28 cellular contexts compared by ENCODE assay signal in genomic region chr6:168152306-168152963, GRCh38.
DNase-seq lines count a peak whose midpoint lies in the region; FAIRE-seq and TF ChIP-seq lines count a peak whose summit lies in the region.
"Had no signal": no experiment of that assay in that cellular context is flagged by ENCODE, and none has a peak within 500 bp of the region (broad histone marks: within the 10 kb centered on the region; RNA-seq: fewer than 3 reads in every experiment).

No MANE protein-coding gene starts in this region.

- no peak for TF ChIP-seq CTCF in VCaP (conservative IDR thresholded peaks at IDR 0.05)
- TF ChIP-seq CTCF in fibroblast of villous mesenchyme (IDR thresholded peaks at IDR 0.05; ENCODE audit: insufficient read depth, low read depth, low read length) = no peak
- TF ChIP-seq CTCF in osteocyte (IDR thresholded peaks at IDR 0.05) = no peak

- no peak overlapping the region for H3K4me3 Mint-ChIP-seq in osteocyte (ENCODE audit: unreplicated experiment)
- H3K4me3 Mint-ChIP-seq: activated naive CD4-positive, alpha-beta T cell treated with anti-CD3 and anti-CD28 coated beads, Interleukin-2, amount 10 ng/mL, durations not matched to agents 7 days and 5 days; activated T-helper 1 cell treated with anti-CD3 and anti-CD28 coated beads, Interleukin-12 subunit alpha, Interleukin-12 subunit beta, Interleukin-2, Interleukin-4 antibody, amounts not matched to agents 30 ng/mL and 10 ng/mL and 1 ng/mL, durations not matched to agents 14 hours and 24 hours and 36 hours; central memory CD8-positive, alpha-beta T cell; memory B cell; stimulated activated naive CD8-positive, alpha-beta T cell treated with anti-CD3 and anti-CD28 coated beads, Interleukin-15, amount 100 ng/mL, for 72 hours; WTC11 had no signal

- DNase-seq in GM04504 (ENCODE audit: low read depth) (peak; percentile 32), fibroblast of villous mesenchyme (ENCODE audit: low read depth) (peak; percentile 33), osteocyte (ENCODE audit: extremely low spot score, unreplicated experiment) (peak; percentile 53), ACHN (no peak), G401 (ENCODE audit: low spot score) (no peak), GM19239 (ENCODE audit: insufficient read length, low spot score) (no peak)
- DNase-seq: activated naive CD4-positive, alpha-beta T cell treated with anti-CD3 and anti-CD28 coated beads, Interleukin-2, amount 10 ng/mL, durations not matched to agents 7 days and 5 days; adrenal gland; body of pancreas; dermis blood vessel endothelial cell; DMS 273 treated with DMSO at 0.1 percent for 48 hours; left lung; NCI-H1048; NCI-H1694; NCI-H2171; NCI-H510A; right lobe of liver; stimulated activated CD8-positive, alpha-beta memory T cell treated with anti-CD3 and anti-CD28 coated beads, Interleukin-4, amount 100 ng/mL, for 48 hours; stimulated activated naive CD8-positive, alpha-beta T cell treated with anti-CD3 and anti-CD28 coated beads, Interleukin-15, amount 100 ng/mL, for 72 hours had no signal

- peak overlapping the region; percentile 44; the same call in 1 of the 2 replicates for H3K27ac ChIP-seq in VCaP
- H3K27ac ChIP-seq: adrenal gland, body of pancreas, left lung, neutrophil, right lobe of liver, thoracic aorta had no signal

- no peak for FAIRE-seq in GM19239 (lab: Jason Lieb, UNC)
- FAIRE-seq: urothelium cell line had no signal

- no peaks in the 10 kb centered on the region for H3K36me3 Mint-ChIP-seq in osteocyte (ENCODE audit: unreplicated experiment)
- H3K36me3 Mint-ChIP-seq: activated naive CD4-positive, alpha-beta T cell treated with anti-CD3 and anti-CD28 coated beads, Interleukin-2, amount 10 ng/mL, durations not matched to agents 7 days and 5 days; memory B cell; WTC11 had no signal

- peak overlapping the region; percentile 47 for H3K27ac Mint-ChIP-seq in osteocyte (ENCODE audit: unreplicated experiment)
- H3K27ac Mint-ChIP-seq: activated naive CD4-positive, alpha-beta T cell treated with anti-CD3 and anti-CD28 coated beads, Interleukin-2, amount 10 ng/mL, durations not matched to agents 7 days and 5 days; activated T-helper 1 cell treated with anti-CD3 and anti-CD28 coated beads, Interleukin-12 subunit alpha, Interleukin-12 subunit beta, Interleukin-2, Interleukin-4 antibody, amounts not matched to agents 30 ng/mL and 10 ng/mL and 1 ng/mL, durations not matched to agents 14 hours and 24 hours and 36 hours; memory B cell; progenitor cell of endocrine pancreas; stimulated activated naive CD8-positive, alpha-beta T cell treated with anti-CD3 and anti-CD28 coated beads, Interleukin-15, amount 100 ng/mL, for 72 hours; WTC11 had no signal

- no peaks in the 10 kb centered on the region for H3K9me3 Mint-ChIP-seq in osteocyte (ENCODE audit: unreplicated experiment)
- H3K9me3 Mint-ChIP-seq: activated naive CD4-positive, alpha-beta T cell treated with anti-CD3 and anti-CD28 coated beads, Interleukin-2, amount 10 ng/mL, durations not matched to agents 7 days and 5 days; activated T-helper 1 cell treated with anti-CD3 and anti-CD28 coated beads, Interleukin-12 subunit alpha, Interleukin-12 subunit beta, Interleukin-2, Interleukin-4 antibody, amounts not matched to agents 30 ng/mL and 10 ng/mL and 1 ng/mL, durations not matched to agents 14 hours and 24 hours and 36 hours; central memory CD8-positive, alpha-beta T cell; memory B cell; stimulated activated naive CD8-positive, alpha-beta T cell treated with anti-CD3 and anti-CD28 coated beads, Interleukin-15, amount 100 ng/mL, for 72 hours; WTC11 had no signal

- no peak overlapping the region for H3K4me3 ChIP-seq in fibroblast of villous mesenchyme (ENCODE audit: low read depth, low read length)
- H3K4me3 ChIP-seq: adrenal gland, body of pancreas, left lung, right lobe of liver, thoracic aorta had no signal

- in situ Hi-C loops in ACHN (cut with HindIII; ENCODE audit: low pct_ligation_motif_present, low pct_unique_long_range_greater_than_20kb, low sequenced_read_pairs) (no loop called here), G401 (cut with HindIII; ENCODE audit: low sequenced_read_pairs) (no loop called here)

- peaks cover 63% of the 10 kb centered on the region for H3K4me1 Mint-ChIP-seq in osteocyte (ENCODE audit: unreplicated experiment)
- H3K4me1 Mint-ChIP-seq: activated naive CD4-positive, alpha-beta T cell treated with anti-CD3 and anti-CD28 coated beads, Interleukin-2, amount 10 ng/mL, durations not matched to agents 7 days and 5 days; central memory CD8-positive, alpha-beta T cell; memory B cell; stimulated activated naive CD8-positive, alpha-beta T cell treated with anti-CD3 and anti-CD28 coated beads, Interleukin-15, amount 100 ng/mL, for 72 hours had no signal

- no peaks in the 10 kb centered on the region for H3K27me3 Mint-ChIP-seq in osteocyte (ENCODE audit: unreplicated experiment)

Comparison
In these comparisons a context has a peak if more than half of its experiments do, and no peak if none do; other contexts are left out.
1. DNase-seq: peak in GM04504 (single experiment), fibroblast of villous mesenchyme (single experiment) and osteocyte (single experiment); none in ACHN (single experiment), G401 (single experiment) and GM19239 (single experiment).